18 cellular contexts compared by ENCODE assay signal in genomic region chr22:44916281-44917231, GRCh38.
DNase-seq lines count a peak whose midpoint lies in the region; ATAC-seq and TF ChIP-seq lines count a peak whose summit lies in the region.
"Had no signal": no experiment of that assay in that cellular context is flagged by ENCODE, and none has a peak within 500 bp of the region (broad histone marks: within the 10 kb centered on the region; RNA-seq: fewer than 3 reads in every experiment).

No MANE protein-coding gene starts in this region.

- H2BK120ac ChIP-seq in trophoblast cell (ENCODE audit: insufficient read depth, low read length, poor library complexity), result peak overlapping the region; percentile 0

- peaks cover 5% of the 10 kb centered on the region for H3K9me3 ChIP-seq in trophoblast cell (ENCODE audit: insufficient read depth, low read depth, low read length)

- H4K12ac ChIP-seq in trophoblast cell (ENCODE audit: low read depth, low read length), result no peak overlapping the region

- peaks cover 2% of the 10 kb centered on the region for H3K79me2 ChIP-seq in trophoblast cell (ENCODE audit: control insufficient read depth, insufficient read depth, low read length, poor library complexity)

- H3K14ac ChIP-seq in trophoblast cell (ENCODE audit: low read length), result peak overlapping the region; percentile 14

- H3K9ac ChIP-seq in trophoblast cell (ENCODE audit: low read length), result no peak overlapping the region
- H3K9ac ChIP-seq: GM23248 had no signal

- H3K4me3 ChIP-seq in H7 (ENCODE audit: insufficient read depth, low read depth, low read length) (no peak overlapping the region), trophoblast cell (ENCODE audit: low read depth, low read length) (no peak overlapping the region)
- H3K4me3 ChIP-seq: GM23248 had no signal

- no peak overlapping the region for H3K23ac ChIP-seq in trophoblast cell (ENCODE audit: low read length)

- peak overlapping the region; percentile 55 for H3K18ac ChIP-seq in trophoblast cell (ENCODE audit: low read length)

- no peak overlapping the region for H2AFZ ChIP-seq in trophoblast cell (ENCODE audit: insufficient read depth, low read length, poor library complexity)
- H2AFZ ChIP-seq: GM23248 had no signal

- no peak for TF ChIP-seq CTCF in glutamatergic neuron (IDR thresholded peaks at IDR 0.05; ENCODE audit: partially characterized antibody, unreplicated experiment)

- TF ChIP-seq POLR2A in GM18505 (IDR thresholded peaks at IDR 0.05; ENCODE audit: borderline replicate concordance, extremely low read depth, insufficient read depth, insufficient read length), result no peak

- peaks cover 9% of the 10 kb centered on the region for H3K27me3 Mint-ChIP-seq in glutamatergic neuron (ENCODE audit: unreplicated experiment)

- H3K36me3 Mint-ChIP-seq in glutamatergic neuron (ENCODE audit: unreplicated experiment), result peaks cover 19% of the 10 kb centered on the region
- H3K36me3 Mint-ChIP-seq: CD8-positive, alpha-beta T cell had no signal

- no peak overlapping the region for H3K27ac ChIP-seq in trophoblast cell (ENCODE audit: low read depth, low read length)
- H3K27ac ChIP-seq: 22Rv1, GM23248 had no signal

- H3K4me3 Mint-ChIP-seq in glutamatergic neuron (ENCODE audit: unreplicated experiment), result no peak overlapping the region
- H3K4me3 Mint-ChIP-seq: CD8-positive, alpha-beta T cell had no signal

- H3K27me3 ChIP-seq in H7 (ENCODE audit: control insufficient read depth, insufficient read depth, low read length) (no peaks in the 10 kb centered on the region), trophoblast cell (ENCODE audit: insufficient read depth, low read length) (no peaks in the 10 kb centered on the region)

- H2BK5ac ChIP-seq in trophoblast cell (ENCODE audit: low read depth, low read length, poor library complexity), result peak overlapping the region; percentile 33

- H3K9me3 Mint-ChIP-seq in glutamatergic neuron (ENCODE audit: unreplicated experiment), result peaks cover 9% of the 10 kb centered on the region

- peaks cover 13 to 16% of the 10 kb centered on the region in 2 experiments for H3K4me1 ChIP-seq in trophoblast cell (ENCODE audit: control insufficient read depth in 1 of 2, insufficient read depth in 2 of 2, low read length in 2 of 2)

- H3K36me3 ChIP-seq in H7 (replicated peaks; ENCODE audit: control insufficient read depth, insufficient read depth, low read length), result peaks cover 18% of the 10 kb centered on the region
- H3K36me3 ChIP-seq in trophoblast cell (ENCODE audit: control insufficient read depth in 1 of 2, insufficient read depth in 2 of 2, low read length in 2 of 2), result peaks cover 4 to 8% of the 10 kb centered on the region in 2 experiments

- peak overlapping the region; percentile 27 for H4K8ac ChIP-seq in trophoblast cell (ENCODE audit: low read depth, low read length)

- peak overlapping the region; percentile 36 for H2AK5ac ChIP-seq in trophoblast cell (ENCODE audit: low read length)

- peak overlapping the region; percentile 12 for H3K4ac ChIP-seq in trophoblast cell (ENCODE audit: low read depth, low read length)

- peak overlapping the region; percentile 49 for H4K91ac ChIP-seq in trophoblast cell (ENCODE audit: low read depth, low read length)

- WGBS in trophoblast cell (ENCODE audit: extremely low coverage, insufficient coverage, insufficient read length), result no CpG with 5 or more reads among the region's 46 CpGs

- no peak overlapping the region for H3K4me2 ChIP-seq in trophoblast cell (ENCODE audit: low read length)

- ATAC-seq in GM18505 (IDR thresholded peaks at IDR 0.05; ENCODE audit: unreplicated experiment) (no peak), GM19324 (IDR thresholded peaks at IDR 0.05; ENCODE audit: low FRiP score, unreplicated experiment) (no peak)
- ATAC-seq: CD8-positive, alpha-beta T cell; Panc1 had no signal

- peaks cover 10% of the 10 kb centered on the region for H3K79me1 ChIP-seq in trophoblast cell (ENCODE audit: low read length)

- DNase-seq in activated CD4-positive, CD25-positive, alpha-beta regulatory T cell treated with anti-CD3 and anti-CD28 coated beads, Interleukin-2, amount 50 U/mL, for 72 hours, result peak; percentile 26
- DNase-seq in activated CD4-positive, CD25-positive, alpha-beta regulatory T cell (lab: John Stamatoyannopoulos, UW), result no peak
- DNase-seq in H7 (peak; percentile 61), glutamatergic neuron (no peak), trophoblast cell (no peak), NCI-H146 (lab: John Stamatoyannopoulos, UW) (no peak)
- DNase-seq: CD8-positive, alpha-beta T cell; GM23248; KG1; NCI-H1048; NCI-H1436 treated with DMSO at 0.1 percent for 48 hours; NCI-H2081; NCI-H510A treated with DMSO at 0.1 percent for 48 hours; SHP77 treated with DMSO at 0.1 percent for 48 hours had no signal

- no peaks in the 10 kb centered on the region for H3K4me1 Mint-ChIP-seq in glutamatergic neuron (ENCODE audit: low read depth, unreplicated experiment)

- H2BK12ac ChIP-seq in trophoblast cell (ENCODE audit: low read length), result peak overlapping the region; percentile 68

- H3K27ac Mint-ChIP-seq in glutamatergic neuron (ENCODE audit: unreplicated experiment), result peak overlapping the region; percentile 18
- H3K27ac Mint-ChIP-seq: CD8-positive, alpha-beta T cell had no signal

Comparison
In these comparisons a context has a peak if more than half of its experiments do, and no peak if none do; other contexts are left out.
1. DNase-seq: peak in activated CD4-positive, CD25-positive, alpha-beta regulatory T cell treated with anti-CD3 and anti-CD28 coated beads, Interleukin-2, amount 50 U/mL, for 72 hours (single experiment) and H7 (single experiment); none in activated CD4-positive, CD25-positive, alpha-beta regulatory T cell (0 of 4), glutamatergic neuron (single experiment), trophoblast cell (0 of 2) and NCI-H146 (single experiment).